Comparison of ENCODE assay signal across 22 cellular contexts in genomic region chr13:91745962-91746361, GRCh38.
DNase-seq lines count a peak whose midpoint lies in the region; ATAC-seq, FAIRE-seq and TF ChIP-seq lines count a peak whose summit lies in the region.
"Had no signal": no experiment of that assay in that cellular context is flagged by ENCODE, and none has a peak within 500 bp of the region (broad histone marks: within the 10 kb centered on the region; RNA-seq: fewer than 3 reads in every experiment).

No MANE protein-coding gene starts in this region.

- H4K20me1 ChIP-seq in K562 (replicated peaks; ENCODE audit: control insufficient read depth, insufficient read depth, low read length): no peaks in the 10 kb centered on the region

- H3K9me3 ChIP-seq in K562 (replicated peaks; ENCODE audit: control insufficient read depth, insufficient read depth, low read depth, low read length) (no peaks in the 10 kb centered on the region), upper lobe of left lung (no peaks in the 10 kb centered on the region)
- no peaks in the 10 kb centered on the region for H3K9me3 ChIP-seq in effector memory CD4-positive, alpha-beta T cell (ENCODE audit: control insufficient read depth, low read length)
- H3K9me3 ChIP-seq: SJCRH30 had no signal

- DNase-seq in Right ventricle myocardium superior (no peak), cardiac septum (ENCODE audit: low spot score) (no peak), NCI-H146 (lab: John Stamatoyannopoulos, UW) (peak; percentile 87), K562 (ENCODE audit: extremely low read depth in 1 of 4, low spot score in 3 of 4) (no peak), retina (peak; percentile 25), NCI-H1092 treated with DMSO at 0.1 percent for 48 hours (lab: John Stamatoyannopoulos, UW) (no peak), upper lobe of left lung (no peak)
- no peak for DNase-seq in effector memory CD4-positive, alpha-beta T cell
- DNase-seq: Calu3; CD4-positive, CD25-positive, alpha-beta regulatory T cell; DMS53; HCEC 1CT; MM.1S; NCI-H1092; NCI-H1930; NCI-H446; NCI-H526 treated with DMSO at 0.1 percent for 48 hours; PC-9 had no signal

- no peak overlapping the region for H3K4me2 ChIP-seq in K562 (ENCODE audit: insufficient read depth, low read length)
- H3K4me2 ChIP-seq: GM23338, PC-9 had no signal

- no peak for TF ChIP-seq POLR2A in K562 (conservative IDR thresholded peaks at IDR 0.05)
- no peak for TF ChIP-seq POLR2A in upper lobe of left lung (IDR thresholded peaks at IDR 0.05)

- no peaks in the 10 kb centered on the region for H3K27me3 ChIP-seq in K562 (ENCODE audit: control insufficient read depth in 2 of 2, insufficient read depth in 2 of 2, low read length in 2 of 2)
- no peaks in the 10 kb centered on the region for H3K27me3 ChIP-seq in effector memory CD4-positive, alpha-beta T cell (replicated peaks; ENCODE audit: control insufficient read depth, insufficient read depth, low read length, poor library complexity, severe bottlenecking)
- no peaks in the 10 kb centered on the region for H3K27me3 ChIP-seq in upper lobe of left lung
- H3K27me3 ChIP-seq: SJCRH30 had no signal

- POLR2A ChIA-PET in K562 (lab: Yijun Ruan, JAX): no interaction called here

- H3K27ac ChIP-seq in K562 (ENCODE audit: extremely low read depth, low read depth, low read length) (no peak overlapping the region), upper lobe of left lung (no peak overlapping the region)
- no peak overlapping the region for H3K27ac ChIP-seq in effector memory CD4-positive, alpha-beta T cell (ENCODE audit: insufficient read depth, low read length, poor library complexity, severe bottlenecking)
- H3K27ac ChIP-seq: PC-9, SJCRH30 had no signal

- H3K4me1 ChIP-seq in K562 (replicated peaks in 1 of 2; ENCODE audit: control insufficient read depth in 2 of 2, insufficient read depth in 2 of 2, low read length in 2 of 2) (no peaks in the 10 kb centered on the region), upper lobe of left lung (no peaks in the 10 kb centered on the region)
- no peaks in the 10 kb centered on the region for H3K4me1 ChIP-seq in effector memory CD4-positive, alpha-beta T cell (ENCODE audit: control insufficient read depth, insufficient read depth, low read length, poor library complexity, severe bottlenecking)
- H3K4me1 ChIP-seq: SJCRH30 had no signal

- in situ Hi-C loops in K562 (cut with MboI): no loop called here

- H3K79me2 ChIP-seq in K562 (ENCODE audit: control insufficient read depth, insufficient read depth, low read length): no peaks in the 10 kb centered on the region

- no peak overlapping the region for H3K9ac ChIP-seq in K562 (ENCODE audit: insufficient read depth in 1 of 2, low read depth in 2 of 2, low read length in 2 of 2)

- CTCF ChIA-PET in K562 (lab: Yijun Ruan, JAX; ENCODE audit: low intra/inter-chr PET ratio): no interaction called here

- 1% methylated on average over 3 of the region's 3 CpGs for WGBS in K562 (ENCODE audit: insufficient coverage, low coverage, missing lambda C conversion rate)
- WGBS in upper lobe of left lung, 2 donors: 41% methylated on average over 3 of the region's 3 CpGs

- ATAC-seq in Right ventricle myocardium superior (ENCODE audit: poor library complexity) (peak; percentile 45), K562 (no peak), upper lobe of left lung (ENCODE audit: low FRiP score in 2 of 2) (no peak)
- ATAC-seq: GM23338 had no signal

- TF ChIP-seq CTCF in K562 (IDR thresholded peaks at IDR 0.05 in 2 of 3, conservative IDR thresholded peaks at IDR 0.05 in 1 of 3; ENCODE audit: insufficient read depth in 2 of 3, low read depth in 1 of 3, low read length in 3 of 3): no peak
- no peak for TF ChIP-seq CTCF in upper lobe of left lung (IDR thresholded peaks at IDR 0.05)

- TF ChIP-seq EP300 in K562 (IDR thresholded peaks at IDR 0.05; ENCODE audit: low read length): no peak
- TF ChIP-seq EP300 in upper lobe of left lung (IDR thresholded peaks at IDR 0.05): no peak

- H3K36me3 ChIP-seq in K562 (ENCODE audit: control insufficient read depth, insufficient read depth, low read length) (no peaks in the 10 kb centered on the region), upper lobe of left lung (no peaks in the 10 kb centered on the region)
- H3K36me3 ChIP-seq in effector memory CD4-positive, alpha-beta T cell (ENCODE audit: control insufficient read depth, insufficient read depth, low read length): no peaks in the 10 kb centered on the region
- H3K36me3 ChIP-seq: SJCRH30 had no signal

- no peak for TF ChIP-seq RAD21 in K562 (CRISPR knock-in tag; conservative IDR thresholded peaks at IDR 0.05 in 1 of 2, IDR thresholded peaks at IDR 0.05 in 1 of 2)

- H2AFZ ChIP-seq in K562 (ENCODE audit: low read depth, low read length): no peak overlapping the region
- H2AFZ ChIP-seq: GM23338, PC-9 had no signal

- intact Hi-C loops in Right ventricle myocardium superior (cut with DNase I) (no loop called here), cardiac septum (cut with DNase I) (no loop called here), K562 (cut with micrococcal nuclease) (no loop called here)

- FAIRE-seq in K562 (lab: Jason Lieb, UNC): no peak
- FAIRE-seq: GM12892, GM18507 had no signal

- H3K9me1 ChIP-seq in K562 (ENCODE audit: control insufficient read depth, insufficient read depth, low read length): no peaks in the 10 kb centered on the region

- no TSS peak for BruUV-seq in K562 (replicated peaks; lab: Mats Ljungman, UMichigan)

- no peak overlapping the region for H3K4me3 ChIP-seq in K562
- no peak overlapping the region for H3K4me3 ChIP-seq in effector memory CD4-positive, alpha-beta T cell (ENCODE audit: insufficient read depth, low read depth, low read length, poor library complexity, severe bottlenecking)
- no peak overlapping the region for H3K4me3 ChIP-seq in upper lobe of left lung
- H3K4me3 ChIP-seq: GM23338, PC-9, SJCRH30 had no signal

TF ChIP-seq in K562, 482 proteins besides CTCF, POLR2A, EP300 and RAD21:
- no peak for TF ChIP-seq ZBTB26 (CRISPR knock-in tag; IDR thresholded peaks at IDR 0.05)
- TF ChIP-seq ZNF507 (tag; conservative IDR thresholded peaks at IDR 0.05): 0 out of 2 replicates have a peak, but pooled peaks have one; percentile 9
- TF ChIP-seq ZNF347 (CRISPR knock-in tag; IDR thresholded peaks at IDR 0.05; ENCODE audit: low read depth): 0 out of 2 replicates have a peak, but pooled peaks have one; percentile 51
TF ChIP-seq in K562: peak in this region for 2.

Comparison
In these comparisons a context has a peak if more than half of its experiments do, and no peak if none do; other contexts are left out.
1. DNase-seq: peak in NCI-H146 (single experiment) and retina (single experiment); none in Right ventricle myocardium superior (single experiment), cardiac septum (single experiment), K562 (0 of 4), NCI-H1092 treated with DMSO at 0.1 percent for 48 hours (single experiment), effector memory CD4-positive, alpha-beta T cell (0 of 3) and upper lobe of left lung (0 of 2).